Comparison of ENCODE assay signal across 29 cellular contexts in genomic region chr2:42800981-42801380, GRCh38. TPM values are rescaled to one million over a fixed set of nuclear protein-coding genes. Genes with fewer than 3 reads are reported as not detected.
DNase-seq lines count a peak whose midpoint lies in the region; ATAC-seq and TF ChIP-seq lines count a peak whose summit lies in the region.
"Had no signal": no experiment of that assay in that cellular context is flagged by ENCODE, and none has a peak within 500 bp of the region (broad histone marks: within the 10 kb centered on the region; RNA-seq: fewer than 3 reads in every experiment).

No MANE protein-coding gene starts in this region.

- H3K27ac ChIP-seq in right cardiac atrium (ENCODE audit: low read length) (no peak overlapping the region), esophagus squamous epithelium (no peak overlapping the region)
- H3K27ac ChIP-seq in CD8-positive, alpha-beta T cell (ENCODE audit: low read depth, low read length) = no peak overlapping the region
- H3K27ac ChIP-seq: GM23248, SK-N-MC, thyroid gland, VCaP had no signal

- no peaks in the 10 kb centered on the region for H3K9me3 Mint-ChIP-seq in CD8-positive, alpha-beta T cell
- H3K9me3 Mint-ChIP-seq: activated T-cell treated with anti-CD3 and anti-CD28 coated beads, Interleukin-2, amount 50 U/mL, for 72 hours; CD8-positive, alpha-beta memory T cell; naive B cell had no signal

- H3K4me1 Mint-ChIP-seq in CD8-positive, alpha-beta T cell (ENCODE audit: low read depth) = peaks cover 21% of the 10 kb centered on the region

- ATAC-seq in right cardiac atrium (peak; percentile 37 to 47), sciatic nerve (peak; percentile 77), HG03095 (IDR thresholded peaks at IDR 0.05; ENCODE audit: unreplicated experiment) (no peak)
- ATAC-seq in CD8-positive, alpha-beta T cell = no peak
- ATAC-seq: activated T-cell treated with anti-CD3 and anti-CD28 coated beads, Interleukin-2, amount 50 U/mL, for 72 hours had no signal

- POLR2A ChIA-PET in CD8-positive, alpha-beta T cell (lab: Charles Lee) = interaction anchor here (1.3 to 2.0 kb wide), 2 partner anchors 8 to 10 kb away, joined by 4 to 16 read pairs; no protein-coding TSS in a partner anchor

- H3K27ac Mint-ChIP-seq in CD8-positive, alpha-beta T cell = no peak overlapping the region
- H3K27ac Mint-ChIP-seq: activated T-cell treated with anti-CD3 and anti-CD28 coated beads, Interleukin-2, amount 50 U/mL, for 72 hours had no signal

- TF ChIP-seq CTCF in esophagus squamous epithelium (IDR thresholded peaks at IDR 0.05) = no peak
- no peak for TF ChIP-seq CTCF in CD8-positive, alpha-beta T cell (IDR thresholded peaks at IDR 0.05)

- H3K27me3 Mint-ChIP-seq in CD8-positive, alpha-beta T cell (ENCODE audit: low read depth) = no peaks in the 10 kb centered on the region
- H3K27me3 Mint-ChIP-seq: naive B cell had no signal

- intact Hi-C loops in right cardiac atrium (cut with DNase I) = no loop called here
- intact Hi-C loops in sciatic nerve (cut with DNase I) = no loop called here
- intact Hi-C loops in esophagus squamous epithelium (cut with DNase I) = no loop called here
- intact Hi-C loops in CD8-positive, alpha-beta T cell (cut with DNase I, micrococcal nuclease) = loop anchor here (10.0 kb wide), 2 partner anchors 146 to 236 kb away; partner anchors contain the start of gene MTA3 (in 1 of the 2)

- no peak overlapping the region for H3K4me3 Mint-ChIP-seq in CD8-positive, alpha-beta T cell
- H3K4me3 Mint-ChIP-seq: activated T-cell treated with anti-CD3 and anti-CD28 coated beads, Interleukin-2, amount 50 U/mL, for 72 hours; CD8-positive, alpha-beta memory T cell; naive B cell had no signal

- 60% methylated on average over 2 of the region's 2 CpGs for WGBS in right cardiac atrium
- WGBS in esophagus squamous epithelium, 2 donors = 26 to 45% methylated on average over 2 of the region's 2 CpGs

- H3K4me1 ChIP-seq in right cardiac atrium (ENCODE audit: control insufficient read depth, insufficient read depth, low read length) = peaks cover 2% of the 10 kb centered on the region
- peaks cover 0 to 30% (median 10%) of the 10 kb centered on the region in 3 donors for H3K4me1 ChIP-seq in esophagus squamous epithelium
- H3K4me1 ChIP-seq in CD8-positive, alpha-beta T cell (ENCODE audit: insufficient read depth, low read length) = peaks cover 10% of the 10 kb centered on the region

- no peaks in the 10 kb centered on the region for H3K36me3 ChIP-seq in esophagus squamous epithelium
- H3K36me3 ChIP-seq in CD8-positive, alpha-beta T cell (ENCODE audit: insufficient read depth, low read length) = no peaks in the 10 kb centered on the region
- H3K36me3 ChIP-seq: thyroid gland had no signal

- no peaks in the 10 kb centered on the region for H3K9me3 ChIP-seq in right cardiac atrium (ENCODE audit: control insufficient read depth, low read length)
- H3K9me3 ChIP-seq in esophagus squamous epithelium = no peaks in the 10 kb centered on the region
- H3K9me3 ChIP-seq in CD8-positive, alpha-beta T cell (ENCODE audit: low read length) = no peaks in the 10 kb centered on the region
- H3K9me3 ChIP-seq: thyroid gland had no signal

- no peak for TF ChIP-seq POLR2A in esophagus squamous epithelium (IDR thresholded peaks at IDR 0.05)

- H3K4me3 ChIP-seq in right cardiac atrium (ENCODE audit: low read length) (no peak overlapping the region), esophagus squamous epithelium (no peak overlapping the region)
- no peak overlapping the region for H3K4me3 ChIP-seq in CD8-positive, alpha-beta T cell (ENCODE audit: low read depth, low read length)
- H3K4me3 ChIP-seq: GM23248, SK-N-MC, thyroid gland had no signal

- CTCF ChIA-PET in CD8-positive, alpha-beta T cell (lab: Charles Lee) = interaction anchor here (0.6 to 1.8 kb wide), 2 partner anchors 9 to 1050 kb away, joined by 3 to 5 read pairs; no protein-coding TSS in a partner anchor

- no peaks in the 10 kb centered on the region for H3K36me3 Mint-ChIP-seq in CD8-positive, alpha-beta T cell

- H3K27me3 ChIP-seq in right cardiac atrium (ENCODE audit: control insufficient read depth, insufficient read depth) (no peaks in the 10 kb centered on the region), esophagus squamous epithelium (no peaks in the 10 kb centered on the region)
- H3K27me3 ChIP-seq in CD8-positive, alpha-beta T cell (ENCODE audit: insufficient read depth, low read length) = no peaks in the 10 kb centered on the region
- H3K27me3 ChIP-seq: thyroid gland had no signal

- DNase-seq in CD1c-positive myeloid dendritic cell (ENCODE audit: extremely low spot score) = peak; percentile 14
- peak; percentile 40 for DNase-seq in RPMI7951 (ENCODE audit: low read depth)
- DNase-seq in right cardiac atrium = peak in 1 of 3 donors; percentile 77
- no peak for DNase-seq in sciatic nerve (ENCODE audit: low spot score)
- DNase-seq in esophagus squamous epithelium (lab: John Stamatoyannopoulos, UW) = no peak
- no peak for DNase-seq in NCI-H226
- DNase-seq in CD8-positive, alpha-beta T cell = no peak
- DNase-seq: activated CD4-positive, alpha-beta T cell treated with anti-CD3 and anti-CD28 coated beads for 48 hours; activated naive CD4-positive, alpha-beta T cell treated with Interleukin-2 at 50 U/mL for 16 hours; activated T-cell treated with anti-CD3 and anti-CD28 coated beads, Interleukin-2, amount 50 U/mL, for 72 hours; amniotic stem cell; CD8-positive, alpha-beta memory T cell; cortex of kidney; DMS53; GDM1; glutamatergic neuron; mesenchymal stem cell; MM.1S; naive B cell; NCI-H146; NCI-H524 treated with DMSO at 0.1 percent for 48 hours; occipital lobe; stimulated activated naive CD4-positive, alpha-beta T cell treated with Interleukin-2 at 50 U/mL for 16 hours had no signal

RNA-seq across cellular contexts. Expression of gene HAAO, which starts 8.6 kb away (rescaled TPM):
- not detected in 2 replicates for total RNA-seq in RPMI7951 (2014; rRNA removed; shearing (Covaris generic))
- 1 to 10 TPM; 3.5 to 5.9 (median 5.0) TPM for total RNA-seq in right cardiac atrium
- polyA plus RNA-seq in right cardiac atrium = 4.6 TPM
- total RNA-seq in sciatic nerve = 14.3 TPM
- 10 to 100 TPM in 1 of 4 donors, 1 to 10 TPM in 2, under 1 TPM in 1; 0.61 to 10.5 (median 5.2) TPM for total RNA-seq in esophagus squamous epithelium
- total RNA-seq in CD8-positive, alpha-beta T cell = not detected
- total RNA-seq: bronchial epithelial cell, GM23248 had no signal
- polyA plus RNA-seq: CD8-positive, alpha-beta memory T cell had no signal

RNA-seq across cellular contexts. Expression of gene OXER1, which starts 37.0 kb away (rescaled TPM):
- total RNA-seq in RPMI7951 (2014; rRNA removed; shearing (Covaris generic)) = not detected in 2 replicates
- total RNA-seq in right cardiac atrium = 1 to 10 TPM in 1 of 4 donors, under 1 TPM in 3; 0.66 to 1.6 (median 0.83) TPM
- polyA plus RNA-seq in right cardiac atrium = 0.68 TPM
- total RNA-seq in sciatic nerve = 2.8 TPM
- 1 to 10 TPM in 2 of 4 donors, under 1 TPM in 2; 0.18 to 2.3 (median 1.1) TPM for total RNA-seq in esophagus squamous epithelium
- under 1 TPM; 0.25 to 0.30 TPM for total RNA-seq in CD8-positive, alpha-beta T cell
- total RNA-seq: bronchial epithelial cell, GM23248, occipital lobe had no signal
- polyA plus RNA-seq: GM23248 had no signal

Comparison
In these comparisons a context has a peak if more than half of its experiments do, and no peak if none do; other contexts are left out.
1. DNase-seq: peak in CD1c-positive myeloid dendritic cell (single experiment) and RPMI7951 (single experiment); none in sciatic nerve (single experiment), esophagus squamous epithelium (single experiment), NCI-H226 (single experiment) and CD8-positive, alpha-beta T cell (0 of 7).
2. ATAC-seq: peak in right cardiac atrium (2 of 2) and sciatic nerve (single experiment); none in HG03095 (single experiment) and CD8-positive, alpha-beta T cell (single experiment).
3. intact Hi-C loops: an anchor here in CD8-positive, alpha-beta T cell (10.0 kb wide); none called in right cardiac atrium, sciatic nerve and esophagus squamous epithelium.